Comparison of ENCODE assay signal across 8 cellular contexts in the genomic region with DNA sequence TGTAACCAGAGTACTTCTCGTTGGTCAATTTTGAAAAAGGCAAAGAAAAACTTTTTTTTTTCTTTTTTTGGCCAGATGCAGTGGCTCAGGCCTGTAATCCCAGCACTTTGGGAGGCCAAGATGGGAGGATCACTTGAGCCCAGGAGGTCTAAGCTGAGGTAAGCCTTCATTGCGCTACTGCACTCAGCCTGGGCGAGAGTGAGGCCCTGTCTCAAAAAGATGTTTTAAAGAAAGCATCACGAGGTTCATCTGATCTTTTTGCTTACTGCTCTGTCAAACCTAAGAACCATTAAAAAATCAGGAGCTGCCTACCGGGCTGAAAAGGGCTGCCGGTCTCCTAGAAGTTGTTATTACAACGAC. TPM values are rescaled to one million over a fixed set of nuclear protein-coding genes. Genes with fewer than 3 reads are reported as not detected.
DNase-seq lines count a peak whose midpoint lies in the region; ATAC-seq and TF ChIP-seq lines count a peak whose summit lies in the region.

No MANE protein-coding gene starts in this region.

- H3K4me1 ChIP-seq in foreskin keratinocyte, result peaks cover 18% of the 10 kb centered on the region

- no peak for DNase-seq in activated T-cell treated with anti-CD3 and anti-CD28 coated beads, Interleukin-2, amount 50 U/mL, for 72 hours
- no peak for DNase-seq in activated T-cell treated with anti-CD3 and anti-CD28 coated beads, Interleukin-2, amount 50 U/mL, for 1 hour
- DNase-seq in SK-N-MC (ENCODE audit: low read depth, low spot score) (no peak), foreskin keratinocyte (no peak), COLO829 (ENCODE audit: low spot score) (no peak), NCI-H187 treated with DMSO at 0.1 percent for 48 hours (lab: John Stamatoyannopoulos, UW) (no peak), epidermal melanocyte (ENCODE audit: insufficient read length, low spot score) (no peak)

- peaks cover 27% of the 10 kb centered on the region for H3K4me1 Mint-ChIP-seq in activated T-cell treated with anti-CD3 and anti-CD28 coated beads, Interleukin-2, amount 50 U/mL, for 72 hours (ENCODE audit: low read depth)

- H3K36me3 ChIP-seq in SK-N-MC (ENCODE audit: insufficient read depth, low read length), result peaks cover 29% of the 10 kb centered on the region

- no peaks in the 10 kb centered on the region for H3K9me3 Mint-ChIP-seq in activated T-cell treated with anti-CD3 and anti-CD28 coated beads, Interleukin-2, amount 50 U/mL, for 72 hours

- TF ChIP-seq CTCF in foreskin keratinocyte (conservative IDR thresholded peaks at IDR 0.05), result no peak

- H3K9me3 ChIP-seq in SK-N-MC (ENCODE audit: low read depth, low read length), result no peaks in the 10 kb centered on the region

- ATAC-seq in activated T-cell treated with anti-CD3 and anti-CD28 coated beads, Interleukin-2, amount 50 U/mL, for 72 hours (replicated peaks in 1 of 2), result no peak
- peak; percentile 0 for ATAC-seq in foreskin keratinocyte

- no peaks in the 10 kb centered on the region for H3K27me3 Mint-ChIP-seq in activated T-cell treated with anti-CD3 and anti-CD28 coated beads, Interleukin-2, amount 50 U/mL, for 72 hours (ENCODE audit: low read depth)

- peak overlapping the region; percentile 81 to 97 for H3K4me3 Mint-ChIP-seq in activated T-cell treated with anti-CD3 and anti-CD28 coated beads, Interleukin-2, amount 50 U/mL, for 72 hours

- H3K27me3 ChIP-seq in foreskin keratinocyte, result no peaks in the 10 kb centered on the region

- H3K27ac ChIP-seq in SK-N-MC (peak overlapping the region; percentile 78), foreskin keratinocyte (peak overlapping the region; percentile 75), skin epidermis (peak overlapping the region in 20 of 21 experiments; percentile 49 to 97 (median 92))

- peaks cover 9 to 14% of the 10 kb centered on the region in 2 donors for H3K36me3 Mint-ChIP-seq in activated T-cell treated with anti-CD3 and anti-CD28 coated beads, Interleukin-2, amount 50 U/mL, for 72 hours (ENCODE audit: insufficient read depth in 2 of 2)

- H3K9ac ChIP-seq in SK-N-MC (ENCODE audit: insufficient read length), result peak overlapping the region; percentile 93

- H3K27ac Mint-ChIP-seq in activated T-cell treated with anti-CD3 and anti-CD28 coated beads, Interleukin-2, amount 50 U/mL, for 72 hours, result peak overlapping the region; percentile 99

- H3K4me3 ChIP-seq in SK-N-MC (peak overlapping the region; percentile 96), skin epidermis (peak overlapping the region; percentile 28 to 69 (median 59))

RNA-seq across cellular contexts. Expression of a gene that starts 0.6 kb away (rescaled TPM):
- total RNA-seq in activated T-cell treated with anti-CD3 and anti-CD28 coated beads, Interleukin-2, amount 50 U/mL, for 72 hours, result 10 to 100 TPM; 17.9 to 18.4 TPM
- total RNA-seq in foreskin keratinocyte, result 21.1 and 22.4 TPM in 2 replicates
- 13.9 and 14.6 TPM in 2 replicates for polyA plus RNA-seq in foreskin keratinocyte
